ENCODE assay signal across 22 cellular contexts in genomic region chr11:122715883-122716282, GRCh38.
DNase-seq lines count a peak whose midpoint lies in the region; ATAC-seq and TF ChIP-seq lines count a peak whose summit lies in the region.
"Had no signal": no experiment of that assay in that cellular context is flagged by ENCODE, and none has a peak within 500 bp of the region (broad histone marks: within the 10 kb centered on the region; RNA-seq: fewer than 3 reads in every experiment).

No MANE protein-coding gene starts in this region.

- H3K4me1 ChIP-seq in OCI-LY3 (ENCODE audit: low read length): peaks cover 54% of the 10 kb centered on the region
- H3K4me1 ChIP-seq: gastroesophageal sphincter, psoas muscle had no signal

- no peak overlapping the region for H3K4me3 ChIP-seq in OCI-LY3 (ENCODE audit: low read length)
- H3K4me3 ChIP-seq: gastroesophageal sphincter, psoas muscle had no signal

- no peak for ATAC-seq in effector memory CD8-positive, alpha-beta T cell (replicated peaks)
- no peak for ATAC-seq in stimulated activated effector memory CD8-positive, alpha-beta T cell treated with anti-CD3 and anti-CD28 coated beads, Interleukin-12 subunit alpha, Interleukin-12 subunit beta, amount 100 ng/mL, for 72 hours
- ATAC-seq in HG03354 (IDR thresholded peaks at IDR 0.05; ENCODE audit: poor library complexity, severe bottlenecking, unreplicated experiment): no peak
- ATAC-seq: gastroesophageal sphincter; left ventricle myocardium superior; psoas muscle; stimulated activated memory B cell treated with anti-CD40 and anti-IgM and Interleukin-4, amounts not matched to agents 10 μg/mL and 1 μg/mL and 100 μg/mL, for 72 hours had no signal

- peaks cover 5% of the 10 kb centered on the region for H3K27me3 Mint-ChIP-seq in activated CD4-positive, alpha-beta memory T cell treated with anti-CD3 and anti-CD28 coated beads, Interleukin-2, amount 10 ng/mL, durations not matched to agents 7 days and 5 days
- no peaks in the 10 kb centered on the region for H3K27me3 Mint-ChIP-seq in activated CD4-positive, alpha-beta memory T cell treated with anti-CD3 and anti-CD28 coated beads for 36 hours
- H3K27me3 Mint-ChIP-seq in effector memory CD8-positive, alpha-beta T cell: no peaks in the 10 kb centered on the region
- H3K27me3 Mint-ChIP-seq: activated B cell treated with CpG ODN at 0.5 μM for 24 hours; stimulated activated memory B cell treated with anti-CD40 and anti-IgM and Interleukin-4, amounts not matched to agents 10 μg/mL and 1 μg/mL and 100 μg/mL, for 72 hours had no signal

- DNase-seq in activated CD4-positive, alpha-beta memory T cell treated with anti-CD3 and anti-CD28 coated beads, Interleukin-2, amount 10 ng/mL, durations not matched to agents 7 days and 5 days: no peak
- no peak for DNase-seq in activated CD4-positive, alpha-beta memory T cell treated with anti-CD3 and anti-CD28 coated beads for 36 hours
- no peak for DNase-seq in effector memory CD8-positive, alpha-beta T cell
- DNase-seq in stimulated activated effector memory CD8-positive, alpha-beta T cell treated with anti-CD3 and anti-CD28 coated beads, Interleukin-12 subunit alpha, Interleukin-12 subunit beta, amount 100 ng/mL, for 72 hours (ENCODE audit: low spot score in 2 of 2): no peak
- DNase-seq in NCI-H1694 (lab: John Stamatoyannopoulos, UW) (no peak), DMS114 treated with DMSO at 0.1 percent for 48 hours (lab: John Stamatoyannopoulos, UW; ENCODE audit: unreplicated experiment) (no peak)
- DNase-seq: activated B cell treated with CpG ODN at 0.5 μM for 24 hours, activated gamma-delta T cell treated with Interleukin-2 at 50 U/mL for 16 hours, cortex of kidney, EL, erythroblast, left ventricle myocardium superior, MM.1S, NCI-H187, NCI-H345, psoas muscle, T-helper 2 cell had no signal

- H4K20me1 ChIP-seq in OCI-LY3 (ENCODE audit: insufficient read depth, low read length): no peaks in the 10 kb centered on the region

- CTCF ChIA-PET in activated CD4-positive, alpha-beta memory T cell treated with anti-CD3 and anti-CD28 coated beads, Interleukin-2, amount 10 ng/mL, durations not matched to agents 7 days and 5 days (lab: Charles Lee): interaction anchor here (1.2 to 2.0 kb wide), 4 partner anchors 33 to 59 kb away, joined by 3 to 6 read pairs (median 4); no protein-coding TSS in a partner anchor
- CTCF ChIA-PET in activated CD4-positive, alpha-beta memory T cell treated with anti-CD3 and anti-CD28 coated beads for 36 hours (lab: Charles Lee): interaction anchor here (1.0 to 1.8 kb wide), 4 partner anchors 18 to 60 kb away, joined by 3 to 7 read pairs (median 4); partner anchors contain the start of gene UBASH3B

- peaks cover 27% of the 10 kb centered on the region for H3K27me3 ChIP-seq in OCI-LY3 (ENCODE audit: low read depth, low read length)

- peaks cover 60% of the 10 kb centered on the region for H3K4me1 Mint-ChIP-seq in activated CD4-positive, alpha-beta memory T cell treated with anti-CD3 and anti-CD28 coated beads, Interleukin-2, amount 10 ng/mL, durations not matched to agents 7 days and 5 days
- H3K4me1 Mint-ChIP-seq in activated CD4-positive, alpha-beta memory T cell treated with anti-CD3 and anti-CD28 coated beads for 36 hours (ENCODE audit: low read depth): peaks cover 30% of the 10 kb centered on the region
- H3K4me1 Mint-ChIP-seq in effector memory CD8-positive, alpha-beta T cell (ENCODE audit: low read depth in 2 of 2): peaks cover 24 to 31% of the 10 kb centered on the region in 2 donors
- H3K4me1 Mint-ChIP-seq in stimulated activated effector memory CD8-positive, alpha-beta T cell treated with anti-CD3 and anti-CD28 coated beads, Interleukin-12 subunit alpha, Interleukin-12 subunit beta, amount 100 ng/mL, for 72 hours: peaks cover 56% of the 10 kb centered on the region

- H3K9me3 ChIP-seq in OCI-LY3 (ENCODE audit: insufficient read depth, low read length): no peaks in the 10 kb centered on the region
- H3K9me3 ChIP-seq: gastroesophageal sphincter, psoas muscle had no signal

- H3K9ac ChIP-seq in OCI-LY3 (ENCODE audit: low read length): no peak overlapping the region

- intact Hi-C loops in activated CD4-positive, alpha-beta memory T cell treated with anti-CD3 and anti-CD28 coated beads for 36 hours (cut with micrococcal nuclease): no loop called here

- POLR2A ChIA-PET in activated CD4-positive, alpha-beta memory T cell treated with anti-CD3 and anti-CD28 coated beads, Interleukin-2, amount 10 ng/mL, durations not matched to agents 7 days and 5 days (lab: Charles Lee): interaction anchor here (0.7 to 1.8 kb wide), 8 partner anchors 10 to 60 kb away, joined by 3 to 8 read pairs (median 4); partner anchors contain the start of gene UBASH3B
- POLR2A ChIA-PET in activated CD4-positive, alpha-beta memory T cell treated with anti-CD3 and anti-CD28 coated beads for 36 hours (lab: Charles Lee): no interaction called here

- no peak overlapping the region for H2AFZ ChIP-seq in OCI-LY3 (ENCODE audit: low read depth, low read length)

- no peaks in the 10 kb centered on the region for H3K36me3 ChIP-seq in OCI-LY3 (replicated peaks; ENCODE audit: low read depth, low read length)
- H3K36me3 ChIP-seq: gastroesophageal sphincter had no signal

- no peaks in the 10 kb centered on the region for H3K79me2 ChIP-seq in OCI-LY3 (ENCODE audit: low read length)

- H3K36me3 Mint-ChIP-seq in activated CD4-positive, alpha-beta memory T cell treated with anti-CD3 and anti-CD28 coated beads, Interleukin-2, amount 10 ng/mL, durations not matched to agents 7 days and 5 days (ENCODE audit: low read depth): peaks cover 16% of the 10 kb centered on the region
- no peaks in the 10 kb centered on the region for H3K36me3 Mint-ChIP-seq in activated CD4-positive, alpha-beta memory T cell treated with anti-CD3 and anti-CD28 coated beads for 36 hours
- H3K36me3 Mint-ChIP-seq in effector memory CD8-positive, alpha-beta T cell (ENCODE audit: insufficient read depth): no peaks in the 10 kb centered on the region
- peaks cover 5% of the 10 kb centered on the region for H3K36me3 Mint-ChIP-seq in stimulated activated effector memory CD8-positive, alpha-beta T cell treated with anti-CD3 and anti-CD28 coated beads, Interleukin-12 subunit alpha, Interleukin-12 subunit beta, amount 100 ng/mL, for 72 hours
- H3K36me3 Mint-ChIP-seq: stimulated activated memory B cell treated with anti-CD40 and anti-IgM and Interleukin-4, amounts not matched to agents 10 μg/mL and 1 μg/mL and 100 μg/mL, for 72 hours had no signal

- H3K4me2 ChIP-seq in OCI-LY3 (ENCODE audit: low read length): peak overlapping the region; percentile 10

- H3K9me3 Mint-ChIP-seq in activated CD4-positive, alpha-beta memory T cell treated with anti-CD3 and anti-CD28 coated beads, Interleukin-2, amount 10 ng/mL, durations not matched to agents 7 days and 5 days: no peaks in the 10 kb centered on the region
- no peaks in the 10 kb centered on the region for H3K9me3 Mint-ChIP-seq in activated CD4-positive, alpha-beta memory T cell treated with anti-CD3 and anti-CD28 coated beads for 36 hours
- H3K9me3 Mint-ChIP-seq in effector memory CD8-positive, alpha-beta T cell: no peaks in the 10 kb centered on the region
- H3K9me3 Mint-ChIP-seq in stimulated activated effector memory CD8-positive, alpha-beta T cell treated with anti-CD3 and anti-CD28 coated beads, Interleukin-12 subunit alpha, Interleukin-12 subunit beta, amount 100 ng/mL, for 72 hours: no peaks in the 10 kb centered on the region
- H3K9me3 Mint-ChIP-seq: activated B cell treated with CpG ODN at 0.5 μM for 24 hours; stimulated activated memory B cell treated with anti-CD40 and anti-IgM and Interleukin-4, amounts not matched to agents 10 μg/mL and 1 μg/mL and 100 μg/mL, for 72 hours had no signal

- H3K27ac ChIP-seq in OCI-LY3 (ENCODE audit: low read length): no peak overlapping the region
- H3K27ac ChIP-seq: C4-2B, gastroesophageal sphincter, psoas muscle had no signal

- no peak overlapping the region for H3K4me3 Mint-ChIP-seq in activated CD4-positive, alpha-beta memory T cell treated with anti-CD3 and anti-CD28 coated beads, Interleukin-2, amount 10 ng/mL, durations not matched to agents 7 days and 5 days
- no peak overlapping the region for H3K4me3 Mint-ChIP-seq in activated CD4-positive, alpha-beta memory T cell treated with anti-CD3 and anti-CD28 coated beads for 36 hours
- no peak overlapping the region for H3K4me3 Mint-ChIP-seq in effector memory CD8-positive, alpha-beta T cell
- H3K4me3 Mint-ChIP-seq in stimulated activated effector memory CD8-positive, alpha-beta T cell treated with anti-CD3 and anti-CD28 coated beads, Interleukin-12 subunit alpha, Interleukin-12 subunit beta, amount 100 ng/mL, for 72 hours: peak overlapping the region; percentile 15
- H3K4me3 Mint-ChIP-seq: activated B cell treated with CpG ODN at 0.5 μM for 24 hours; stimulated activated memory B cell treated with anti-CD40 and anti-IgM and Interleukin-4, amounts not matched to agents 10 μg/mL and 1 μg/mL and 100 μg/mL, for 72 hours had no signal

- peak overlapping the region; percentile 18 for H3K27ac Mint-ChIP-seq in activated CD4-positive, alpha-beta memory T cell treated with anti-CD3 and anti-CD28 coated beads, Interleukin-2, amount 10 ng/mL, durations not matched to agents 7 days and 5 days
- H3K27ac Mint-ChIP-seq in activated CD4-positive, alpha-beta memory T cell treated with anti-CD3 and anti-CD28 coated beads for 36 hours: no peak overlapping the region
- H3K27ac Mint-ChIP-seq in effector memory CD8-positive, alpha-beta T cell: peak overlapping the region; percentile 36 to 91
- no peak overlapping the region for H3K27ac Mint-ChIP-seq in stimulated activated effector memory CD8-positive, alpha-beta T cell treated with anti-CD3 and anti-CD28 coated beads, Interleukin-12 subunit alpha, Interleukin-12 subunit beta, amount 100 ng/mL, for 72 hours

- no peak for TF ChIP-seq CTCF in OCI-LY3 (IDR thresholded peaks at IDR 0.05; ENCODE audit: low read depth, low read length)

Comparison
In these comparisons a context has a peak if more than half of its experiments do, and no peak if none do; other contexts are left out.
1. H3K27ac Mint-ChIP-seq: peak in activated CD4-positive, alpha-beta memory T cell treated with anti-CD3 and anti-CD28 coated beads, Interleukin-2, amount 10 ng/mL, durations not matched to agents 7 days and 5 days (single experiment) and effector memory CD8-positive, alpha-beta T cell (2 of 2); none in activated CD4-positive, alpha-beta memory T cell treated with anti-CD3 and anti-CD28 coated beads for 36 hours (single experiment) and stimulated activated effector memory CD8-positive, alpha-beta T cell treated with anti-CD3 and anti-CD28 coated beads, Interleukin-12 subunit alpha, Interleukin-12 subunit beta, amount 100 ng/mL, for 72 hours (single experiment).